ENCODE assay signal across 8 cellular contexts in the genomic region with DNA sequence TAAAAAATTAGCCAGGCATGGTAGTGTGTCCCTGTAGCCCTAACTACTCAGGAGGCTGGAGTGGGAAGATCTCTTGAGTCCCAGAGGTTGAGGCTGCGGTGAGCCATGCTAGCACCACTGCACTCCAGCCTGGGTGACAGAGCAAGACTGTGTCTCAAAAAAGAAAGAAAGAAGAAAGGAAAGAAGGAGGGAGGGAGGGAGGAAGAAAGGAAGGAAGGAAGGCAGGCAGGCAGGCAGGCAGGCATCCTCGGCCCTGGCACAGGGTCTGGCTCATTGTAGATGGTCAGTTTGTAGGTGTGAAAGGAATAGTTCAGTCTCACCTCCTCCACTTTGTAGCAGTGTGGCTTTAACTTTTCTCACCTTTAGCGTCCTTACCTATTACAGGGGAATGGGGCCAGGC.
"Had no signal": no experiment of that assay in that cellular context is flagged by ENCODE, and none has a peak within 500 bp of the region (broad histone marks: within the 10 kb centered on the region; RNA-seq: fewer than 3 reads in every experiment).

No MANE protein-coding gene starts in this region.

- ATAC-seq: stimulated activated naive CD8-positive, alpha-beta T cell treated with anti-CD3 and anti-CD28 coated beads, Interleukin-15, amount 100 ng/mL, for 72 hours had no signal

- DNase-seq: activated CD4-positive, alpha-beta memory T cell treated with anti-CD3 and anti-CD28 coated beads for 36 hours; activated effector memory CD4-positive, alpha-beta T cell treated with Interleukin-2 at 50 U/mL for 16 hours; activated naive CD4-positive, alpha-beta T cell treated with anti-CD3 and anti-CD28 coated beads, Interleukin-2, amount 50 U/mL, for 16 hours; activated T-cell treated with anti-CD3 and anti-CD28 coated beads, Interleukin-2, amount 50 U/mL, for 24 hours; nucleus accumbens; small intestine; stimulated activated naive CD8-positive, alpha-beta T cell treated with anti-CD3 and anti-CD28 coated beads, Interleukin-15, amount 100 ng/mL, for 72 hours had no signal

- H3K27ac ChIP-seq: VCaP had no signal
